8 cellular contexts compared by ENCODE assay signal in the genomic region with DNA sequence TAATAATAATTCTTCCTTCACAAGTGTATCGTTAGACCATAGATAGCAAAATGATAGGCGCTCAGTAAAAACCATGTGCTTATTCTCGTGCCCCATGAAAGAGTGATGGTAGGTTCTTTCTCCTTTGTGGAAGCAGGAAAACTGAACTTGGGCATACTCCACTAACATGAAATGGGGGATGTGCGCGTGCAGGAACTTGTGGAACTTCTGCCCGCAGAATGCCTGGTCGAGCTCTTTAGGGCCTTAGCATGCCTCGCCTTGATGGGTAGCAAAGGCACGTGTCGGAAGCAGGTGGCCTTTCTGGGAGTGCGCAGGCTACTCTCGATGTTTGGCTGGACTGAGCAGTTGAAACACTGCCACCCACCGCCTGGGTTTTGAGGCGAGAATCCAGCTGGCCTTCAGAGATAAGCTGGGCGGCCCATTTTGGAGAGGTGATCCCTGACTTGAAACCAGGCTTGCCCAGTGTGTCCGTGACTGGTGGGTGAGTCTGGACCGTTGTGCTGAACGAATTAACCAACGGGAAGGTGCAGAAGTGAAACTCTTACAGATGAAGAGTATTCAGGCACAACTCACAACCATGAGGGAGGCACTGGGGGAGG. TPM values are rescaled to one million over a fixed set of nuclear protein-coding genes. Genes with fewer than 3 reads are reported as not detected.
DNase-seq lines count a peak whose midpoint lies in the region; ATAC-seq and TF ChIP-seq lines count a peak whose summit lies in the region.

No MANE protein-coding gene starts in this region.

- ATAC-seq in HG03060 (IDR thresholded peaks at IDR 0.05; ENCODE audit: low read depth, unreplicated experiment) (peak; percentile 2), HG02970 (IDR thresholded peaks at IDR 0.05; ENCODE audit: low FRiP score, unreplicated experiment) (no peak)

- 13 to 25% methylated on average over 11 to 13 of the region's 19 CpGs for WGBS in thyroid gland, 2 donors

- H3K9ac ChIP-seq in fibroblast of lung (ENCODE audit: insufficient read depth, low read length): peak overlapping the region; percentile 81

- H3K27me3 ChIP-seq in fibroblast of lung (ENCODE audit: control insufficient read depth, insufficient read depth, low read length) (no peaks in the 10 kb centered on the region), muscle layer of duodenum (ENCODE audit: low read depth, low read length) (no peaks in the 10 kb centered on the region), thyroid gland (no peaks in the 10 kb centered on the region)

- no peak for TF ChIP-seq POLR2A in thyroid gland (IDR thresholded peaks at IDR 0.05)

- DNase-seq in GM04503 (ENCODE audit: low read depth) (peak; percentile 14), NCI-H524 treated with DMSO at 0.1 percent for 48 hours (lab: John Stamatoyannopoulos, UW) (peak; percentile 63), activated T-cell treated with anti-CD3 and anti-CD28 coated beads for 48 hours (ENCODE audit: low read depth) (peak; percentile 3), fibroblast of lung (ENCODE audit: low read depth in 2 of 2) (peak; percentile 64), thyroid gland (peak; percentile 74)

- H3K36me3 ChIP-seq in fibroblast of lung (ENCODE audit: control insufficient read depth, insufficient read depth, low read length) (no peaks in the 10 kb centered on the region), muscle layer of duodenum (ENCODE audit: control insufficient read depth in 1 of 2, insufficient read depth in 2 of 2, low read length in 2 of 2) (peaks cover 0 to 2% of the 10 kb centered on the region in 2 donors), thyroid gland (no peaks in the 10 kb centered on the region)

- peak overlapping the region; percentile 65 to 76 (median 68) for H3K4me3 ChIP-seq in fibroblast of lung (replicated peaks in 1 of 4; ENCODE audit: control extremely low read depth in 1 of 4, insufficient read depth in 1 of 4, low read depth in 3 of 4, low read length in 4 of 4)
- peak overlapping the region; percentile 84 to 91 for H3K4me3 ChIP-seq in muscle layer of duodenum (ENCODE audit: low read depth in 1 of 2, low read length in 2 of 2)
- H3K4me3 ChIP-seq in thyroid gland (replicated peaks in 1 of 3): peak overlapping the region; percentile 11 to 79 (median 14)

- H3K9me3 ChIP-seq in fibroblast of lung (ENCODE audit: control insufficient read depth, insufficient read depth, low read depth, low read length): no peaks in the 10 kb centered on the region
- no peaks in the 10 kb centered on the region for H3K9me3 ChIP-seq in muscle layer of duodenum (ENCODE audit: control insufficient read depth in 1 of 2, low read length in 2 of 2)
- no peaks in the 10 kb centered on the region for H3K9me3 ChIP-seq in thyroid gland

- TF ChIP-seq CTCF in fibroblast of lung (conservative IDR thresholded peaks at IDR 0.05 in 1 of 2, IDR thresholded peaks at IDR 0.05 in 1 of 2; ENCODE audit: low read depth in 1 of 2, low read length in 2 of 2) (peak in 1 of 2 donors; percentile 29), thyroid gland (IDR thresholded peaks at IDR 0.05) (peak in 2 of 6 experiments; percentile 20 to 29)

- H3K4me1 ChIP-seq in fibroblast of lung (ENCODE audit: control insufficient read depth, extremely low read depth, insufficient read depth, low read length) (peaks cover 7% of the 10 kb centered on the region), muscle layer of duodenum (ENCODE audit: control insufficient read depth in 1 of 2, insufficient read depth in 2 of 2, low read length in 2 of 2) (peaks cover 8 to 16% of the 10 kb centered on the region in 2 donors), thyroid gland (peaks cover 13 to 16% of the 10 kb centered on the region in 2 donors)

- peak overlapping the region; percentile 79 for H3K27ac ChIP-seq in fibroblast of lung (ENCODE audit: insufficient read depth, low read length)
- H3K27ac ChIP-seq in muscle layer of duodenum (ENCODE audit: low read length): peak overlapping the region; percentile 85
- H3K27ac ChIP-seq in thyroid gland: peak overlapping the region; percentile 22 to 91 (median 87)

- peak overlapping the region; percentile 95 for H3K4me2 ChIP-seq in fibroblast of lung (ENCODE audit: extremely low read depth, insufficient read depth, low read length)

- intact Hi-C loops in thyroid gland (cut with DNase I): loop anchor here (5.0 kb wide), 1 partner anchor 174 kb away; no protein-coding TSS in a partner anchor

- H2AFZ ChIP-seq in fibroblast of lung (ENCODE audit: low read length): peak overlapping the region; percentile 81

- peaks cover 8% of the 10 kb centered on the region for H3K79me2 ChIP-seq in fibroblast of lung (ENCODE audit: control insufficient read depth, insufficient read depth, low read length)

- H4K20me1 ChIP-seq in fibroblast of lung (ENCODE audit: control insufficient read depth, extremely low read depth, insufficient read depth, low read length): no peaks in the 10 kb centered on the region

RNA-seq across cellular contexts. Expression of gene PCCB, which starts 0.8 kb away (rescaled TPM):
- total RNA-seq in fibroblast of lung: 47.0 and 81.4 TPM in 2 replicates
- polyA plus RNA-seq in fibroblast of lung: 56.0 and 67.0 TPM in 2 replicates
- 40.3 and 55.2 TPM in 2 replicates for polyA plus RNA-seq in fibroblast of lung (2012)
- polyA minus RNA-seq in fibroblast of lung (ENCODE audit: low replicate concordance): 58.6 and 68.3 TPM in 2 replicates
- 10 to 100 TPM; 31.2 to 95.8 (median 60.3) TPM for total RNA-seq in thyroid gland

RNA-seq across cellular contexts. Expression of gene MSL2, which starts 54.8 kb away (rescaled TPM):
- 9.2 and 12.1 TPM in 2 replicates for total RNA-seq in fibroblast of lung
- polyA plus RNA-seq in fibroblast of lung: 16.6 and 19.7 TPM in 2 replicates
- polyA plus RNA-seq in fibroblast of lung (2012): 7.8 and 9.0 TPM in 2 replicates
- polyA minus RNA-seq in fibroblast of lung (ENCODE audit: low replicate concordance): 13.7 and 17.5 TPM in 2 replicates
- 10 to 100 TPM; 28.6 to 55.8 (median 44.4) TPM for total RNA-seq in thyroid gland

Comparison
In these comparisons a context has a peak if more than half of its experiments do, and no peak if none do; other contexts are left out.
1. DNase-seq: peak in every context shown above with its lines; median percentile 74 in thyroid gland; 64 in fibroblast of lung; 63 in NCI-H524 treated with DMSO at 0.1 percent for 48 hours; 14 in GM04503; 3 in activated T-cell treated with anti-CD3 and anti-CD28 coated beads for 48 hours.
2. H3K4me3 ChIP-seq: peak in every context shown above with its lines; median percentile 88 in muscle layer of duodenum; 68 in fibroblast of lung; 14 in thyroid gland.